ENCODE assay signal across 17 cellular contexts in genomic region chr18:9001209-9001608, GRCh38.
"Had no signal": no experiment of that assay in that cellular context is flagged by ENCODE, and none has a peak within 500 bp of the region (broad histone marks: within the 10 kb centered on the region; RNA-seq: fewer than 3 reads in every experiment).

No MANE protein-coding gene starts in this region.

- H3K27me3 ChIP-seq: dorsolateral prefrontal cortex, heart left ventricle, pancreas, uterus had no signal

- H3K9me3 ChIP-seq: adrenal gland, pancreas, tibial artery, uterus had no signal

- ATAC-seq: activated naive CD4-positive, alpha-beta T cell treated with anti-CD3 and anti-CD28 coated beads, Interleukin-2, amount 50 U/mL, for 72 hours; activated T-cell treated with anti-CD3 and anti-CD28 coated beads, Interleukin-2, amount 50 U/mL, for 72 hours; heart left ventricle; naive thymus-derived CD8-positive, alpha-beta T cell; pancreas; stimulated activated naive B cell treated with anti-CD40 and anti-IgM and Interleukin-4, amounts not matched to agents 10 μg/mL and 1 μg/mL and 100 μg/mL, for 72 hours; T-helper 17 cell had no signal

- DNase-seq: activated CD4-positive, alpha-beta T cell treated with anti-CD3 and anti-CD28 coated beads, Interleukin-2, amount 50 U/mL, for 4 hours; activated effector memory CD4-positive, alpha-beta T cell treated with anti-CD3 and anti-CD28 coated beads, Interleukin-2, amount 50 U/mL, for 16 hours; activated T-cell treated with anti-CD3 and anti-CD28 coated beads, Interleukin-2, amount 50 U/mL, for 72 hours; adrenal gland; dorsolateral prefrontal cortex; endodermal cell; heart left ventricle; naive thymus-derived CD8-positive, alpha-beta T cell; pancreas; stimulated activated naive B cell treated with anti-CD40 and anti-IgM and Interleukin-4, amounts not matched to agents 10 μg/mL and 1 μg/mL and 100 μg/mL, for 72 hours; T-helper 17 cell; tibial artery; uterus; WERI-Rb-1 had no signal

- H3K4me3 ChIP-seq: adrenal gland, dorsolateral prefrontal cortex, heart left ventricle, pancreas, tibial artery, uterus had no signal

- FAIRE-seq: colon, frontal cortex, pancreas had no signal

- H3K4me1 ChIP-seq: adrenal gland, pancreas, uterus had no signal

- H3K36me3 ChIP-seq: adrenal gland, heart left ventricle, pancreas, tibial artery, uterus, WERI-Rb-1 had no signal

- H3K27ac ChIP-seq: adrenal gland, dorsolateral prefrontal cortex, pancreas, tibial artery, WERI-Rb-1 had no signal
